Comparison of ENCODE assay signal across 1 cellular context in genomic region chr4:18197467-18197866, GRCh38.
TF ChIP-seq lines count a peak whose summit lies in the region.

No MANE protein-coding gene starts in this region.

TF ChIP-seq in GM23338, 12 proteins besides CTCF, POLR2A, EP300 and RAD21 (continued from another document):
- TF ChIP-seq POLR2AphosphoS5 (IDR thresholded peaks at IDR 0.05; ENCODE audit: low read depth) (no peak), ETS1 (IDR thresholded peaks at IDR 0.05) (no peak)
